In genomic region chr12:108306506-108306905, GRCh38 we compare ENCODE assay signal across 14 cellular contexts. TPM values are rescaled to one million over a fixed set of nuclear protein-coding genes. Genes with fewer than 3 reads are reported as not detected.
DNase-seq lines count a peak whose midpoint lies in the region; ATAC-seq and TF ChIP-seq lines count a peak whose summit lies in the region.
"Had no signal": no experiment of that assay in that cellular context is flagged by ENCODE, and none has a peak within 500 bp of the region (broad histone marks: within the 10 kb centered on the region; RNA-seq: fewer than 3 reads in every experiment).

No MANE protein-coding gene starts in this region.

- H3K79me1 ChIP-seq in neuronal stem cell (ENCODE audit: low read depth, low read length), result no peaks in the 10 kb centered on the region

- no peak overlapping the region for H2BK15ac ChIP-seq in neuronal stem cell (ENCODE audit: low read length)

- no peak for ATAC-seq in right cardiac atrium
- ATAC-seq in left cardiac atrium, result no peak
- no peak for ATAC-seq in GM21619 (IDR thresholded peaks at IDR 0.05; ENCODE audit: unreplicated experiment)

- H4K91ac ChIP-seq in neuronal stem cell (ENCODE audit: low read depth, low read length, poor library complexity), result no peak overlapping the region

- 95% methylated on average over 3 of the region's 3 CpGs for WGBS in right cardiac atrium
- WGBS in esophagus muscularis mucosa, result 86% methylated on average over 3 of the region's 3 CpGs
- WGBS in sigmoid colon, 2 donors, result 56 to 81% methylated on average over 3 of the region's 3 CpGs
- no CpG with 5 or more reads among the region's 3 CpGs for WGBS in neuronal stem cell (ENCODE audit: extremely low coverage in 2 of 2, insufficient read length in 2 of 2, insufficient replicate concordance in 1 of 2), 2 donors

- H4K8ac ChIP-seq in neuronal stem cell (ENCODE audit: low read depth, low read length), result no peak overlapping the region

- H3K36me3 ChIP-seq in esophagus muscularis mucosa, result no peaks in the 10 kb centered on the region
- H3K36me3 ChIP-seq in sigmoid colon, result no peaks in the 10 kb centered on the region
- H3K36me3 ChIP-seq in neuronal stem cell (replicated peaks in 1 of 2; ENCODE audit: control insufficient read depth in 2 of 2, insufficient read depth in 2 of 2, low read length in 2 of 2), result no peaks in the 10 kb centered on the region

- H3K4ac ChIP-seq in neuronal stem cell (ENCODE audit: low read length), result no peak overlapping the region

- no peak overlapping the region for H2AFZ ChIP-seq in neuronal stem cell (ENCODE audit: low read length)

- DNase-seq in right cardiac atrium (no peak), left cardiac atrium (no peak), esophagus muscularis mucosa (ENCODE audit: extremely low spot score) (no peak), sigmoid colon (no peak), SW 1271 (lab: John Stamatoyannopoulos, UW) (no peak), neuronal stem cell (ENCODE audit: low spot score) (no peak), NCI-H1417 (lab: John Stamatoyannopoulos, UW) (no peak)
- DNase-seq: activated effector memory CD4-positive, alpha-beta T cell treated with Interleukin-2 at 50 U/mL for 16 hours; GF-D8; NCI-H2029; NCI-H748 treated with DMSO at 0.1 percent for 48 hours; stimulated activated CD4-positive, alpha-beta T cell treated with anti-CD3 and anti-CD28 coated beads, Interleukin-4, amount 100 ng/mL, for 24 hours had no signal

- no peak overlapping the region for H2BK5ac ChIP-seq in neuronal stem cell (ENCODE audit: low read length)

- no peak overlapping the region for H2BK12ac ChIP-seq in neuronal stem cell (ENCODE audit: low read length)

- no peak overlapping the region for H3K18ac ChIP-seq in neuronal stem cell (ENCODE audit: low read length)

- H3K4me3 ChIP-seq in right cardiac atrium (ENCODE audit: low read length) (no peak overlapping the region), esophagus muscularis mucosa (no peak overlapping the region), sigmoid colon (no peak overlapping the region), neuronal stem cell (ENCODE audit: low read length in 2 of 2) (no peak overlapping the region)

- no peak overlapping the region for H3K23ac ChIP-seq in neuronal stem cell (ENCODE audit: low read depth, low read length, poor library complexity)

- H3K14ac ChIP-seq in neuronal stem cell (ENCODE audit: low read length), result no peak overlapping the region

- H3K27ac ChIP-seq in right cardiac atrium (ENCODE audit: low read length) (peak overlapping the region; percentile 85), esophagus muscularis mucosa (replicated peaks in 1 of 4) (peak overlapping the region in 3 of 4 donors; percentile 71 to 82 (median 73)), sigmoid colon (peak overlapping the region in 3 of 4 donors; percentile 68 to 75 (median 72)), neuronal stem cell (replicated peaks; ENCODE audit: low read length) (no peak overlapping the region)
- H3K27ac ChIP-seq: foreskin keratinocyte had no signal

- TF ChIP-seq EP300 in esophagus muscularis mucosa (IDR thresholded peaks at IDR 0.05) (no peak), sigmoid colon (IDR thresholded peaks at IDR 0.05) (no peak)

- no peaks in the 10 kb centered on the region for H3K9me3 ChIP-seq in right cardiac atrium (ENCODE audit: control insufficient read depth, low read length)
- H3K9me3 ChIP-seq in esophagus muscularis mucosa, result no peaks in the 10 kb centered on the region
- H3K9me3 ChIP-seq in sigmoid colon, result no peaks in the 10 kb centered on the region
- H3K9me3 ChIP-seq in neuronal stem cell (replicated peaks in 1 of 2; ENCODE audit: control insufficient read depth in 2 of 2, insufficient read depth in 1 of 2, low read depth in 1 of 2, low read length in 2 of 2), result no peaks in the 10 kb centered on the region

- no peaks in the 10 kb centered on the region for H3K27me3 ChIP-seq in right cardiac atrium (ENCODE audit: control insufficient read depth, insufficient read depth)
- H3K27me3 ChIP-seq in esophagus muscularis mucosa, result no peaks in the 10 kb centered on the region
- H3K27me3 ChIP-seq in sigmoid colon, result no peaks in the 10 kb centered on the region
- peaks cover 0 to 12% (median 0%) of the 10 kb centered on the region in 3 experiments for H3K27me3 ChIP-seq in neuronal stem cell (ENCODE audit: control insufficient read depth in 3 of 3, insufficient read depth in 3 of 3, low read depth in 1 of 3, low read length in 3 of 3)

- intact Hi-C loops in right cardiac atrium (cut with DNase I) (no loop called here), left cardiac atrium (cut with DNase I) (no loop called here), esophagus muscularis mucosa (cut with DNase I) (no loop called here), sigmoid colon (cut with DNase I) (no loop called here)

- TF ChIP-seq POLR2A in esophagus muscularis mucosa (IDR thresholded peaks at IDR 0.05; ENCODE audit: low read depth) (no peak), sigmoid colon (IDR thresholded peaks at IDR 0.05) (no peak)

- no peak overlapping the region for H3K4me2 ChIP-seq in neuronal stem cell (ENCODE audit: insufficient read depth, low read length, poor library complexity, severe bottlenecking)

- no peak overlapping the region for H2BK120ac ChIP-seq in neuronal stem cell (ENCODE audit: low read depth, low read length)

- TF ChIP-seq CTCF in esophagus muscularis mucosa (IDR thresholded peaks at IDR 0.05) (no peak), sigmoid colon (IDR thresholded peaks at IDR 0.05) (no peak)

- no peak overlapping the region for H3K9ac ChIP-seq in neuronal stem cell (ENCODE audit: low read depth, low read length, poor library complexity)

- H2AK5ac ChIP-seq in neuronal stem cell (ENCODE audit: low read depth, low read length), result no peak overlapping the region

- H3K4me1 ChIP-seq in right cardiac atrium (ENCODE audit: control insufficient read depth, insufficient read depth, low read length) (peaks cover 32% of the 10 kb centered on the region), esophagus muscularis mucosa (peaks cover 38 to 84% (median 72%) of the 10 kb centered on the region in 4 donors), sigmoid colon (peaks cover 0 to 48% (median 43%) of the 10 kb centered on the region in 4 donors), neuronal stem cell (ENCODE audit: control insufficient read depth in 2 of 2, insufficient read depth in 1 of 2, low read depth in 1 of 2, low read length in 2 of 2) (peaks cover 21 to 34% of the 10 kb centered on the region in 2 donors)
- H3K4me1 ChIP-seq: foreskin keratinocyte had no signal

RNA-seq across cellular contexts. Expression of gene CMKLR1, which starts 32.6 kb away (rescaled TPM):
- 10 to 100 TPM in 2 of 4 donors, 1 to 10 TPM in 2; 7.2 to 17.9 (median 9.2) TPM for total RNA-seq in right cardiac atrium
- 1.6 TPM for polyA plus RNA-seq in right cardiac atrium
- total RNA-seq in left cardiac atrium, result 10 to 100 TPM; 11.3 to 16.1 TPM
- total RNA-seq in esophagus muscularis mucosa, result 10 to 100 TPM; 10.2 to 14.5 (median 12.6) TPM
- 10 to 100 TPM in 3 of 4 donors, 1 to 10 TPM in 1; 10.0 to 14.8 (median 12.0) TPM for total RNA-seq in sigmoid colon
- polyA plus RNA-seq in sigmoid colon, result 1 to 10 TPM; 3.0 to 8.8 (median 6.5) TPM
- 0.03 TPM for polyA plus RNA-seq in neuronal stem cell (2013, experiment 1 of 2)
- 0.04 TPM for polyA plus RNA-seq in neuronal stem cell (2013, experiment 2 of 2)
- total RNA-seq: foreskin keratinocyte had no signal
- polyA plus RNA-seq: foreskin keratinocyte had no signal
